ENCODE assay signal across 15 cellular contexts in genomic region chr6:135974416-135974815, GRCh38.
DNase-seq lines count a peak whose midpoint lies in the region; ATAC-seq and TF ChIP-seq lines count a peak whose summit lies in the region.
"Had no signal": no experiment of that assay in that cellular context is flagged by ENCODE, and none has a peak within 500 bp of the region (broad histone marks: within the 10 kb centered on the region; RNA-seq: fewer than 3 reads in every experiment).

No MANE protein-coding gene starts in this region.

- no peaks in the 10 kb centered on the region for H3K9me3 ChIP-seq in GM23248 (ENCODE audit: low read depth)
- no peaks in the 10 kb centered on the region for H3K9me3 ChIP-seq in osteoblast (ENCODE audit: low read depth, low read length)
- H3K9me3 ChIP-seq in mucosa of descending colon, result no peaks in the 10 kb centered on the region
- H3K9me3 ChIP-seq: BLaER1 treated with 17β-estradiol and CSF1 and Interleukin-3, amounts not matched to agents 10 nM and 100 nM had no signal

- H3K36me3 ChIP-seq in GM23248 (ENCODE audit: low read depth) (no peaks in the 10 kb centered on the region), osteoblast (ENCODE audit: insufficient read depth, low read length) (no peaks in the 10 kb centered on the region), mucosa of descending colon (ENCODE audit: low read depth) (no peaks in the 10 kb centered on the region)
- H3K36me3 ChIP-seq: BLaER1 treated with 17β-estradiol and CSF1 and Interleukin-3, amounts not matched to agents 10 nM and 100 nM had no signal

- H3K9me2 ChIP-seq in GM23248 (ENCODE audit: insufficient read depth), result no peaks in the 10 kb centered on the region

- H2AFZ ChIP-seq in GM23248 (no peak overlapping the region), osteoblast (ENCODE audit: low read length) (no peak overlapping the region)

- TF ChIP-seq CTCF in epithelial cell of esophagus (IDR thresholded peaks at IDR 0.05; ENCODE audit: insufficient read depth, low read depth, low read length, missing control alignments), result no peak
- TF ChIP-seq CTCF in osteoblast (IDR thresholded peaks at IDR 0.05; ENCODE audit: extremely low read depth, low read depth, low read length), result no peak
- TF ChIP-seq CTCF in mucosa of descending colon (IDR thresholded peaks at IDR 0.05), result no peak

- no peak overlapping the region for H3K4me3 ChIP-seq in GM23248
- H3K4me3 ChIP-seq in epithelial cell of esophagus (ENCODE audit: low read length), result no peak overlapping the region
- no peak overlapping the region for H3K4me3 ChIP-seq in osteoblast (ENCODE audit: insufficient read depth, low read length)
- H3K4me3 ChIP-seq in mucosa of descending colon, result no peak overlapping the region
- H3K4me3 ChIP-seq: BLaER1 treated with 17β-estradiol and CSF1 and Interleukin-3, amounts not matched to agents 10 nM and 100 nM; GM12878; GM23338 had no signal

- intact Hi-C loops in mucosa of descending colon (cut with DNase I, micrococcal nuclease), result no loop called here

- H3K79me2 ChIP-seq in GM23248 (ENCODE audit: insufficient read depth), result no peaks in the 10 kb centered on the region
- H3K79me2 ChIP-seq in osteoblast (ENCODE audit: insufficient read depth, low read length), result no peaks in the 10 kb centered on the region

- DNase-seq in NCI-H1105 treated with DMSO at 0.1 percent for 48 hours (lab: John Stamatoyannopoulos, UW), result peak; percentile 23
- DNase-seq in NCI-H1105 (lab: John Stamatoyannopoulos, UW), result no peak
- DNase-seq in GM23248, result peak; percentile 16
- DNase-seq in epithelial cell of esophagus (ENCODE audit: low read depth), result peak; percentile 10
- DNase-seq in osteoblast (ENCODE audit: insufficient read length, low spot score, missing footprints), result peak; percentile 3
- DNase-seq in mucosa of descending colon, result no peak
- DNase-seq in mucosa of gallbladder (ENCODE audit: low spot score), result no peak
- DNase-seq in hepatic stellate cell (ENCODE audit: low spot score), result no peak
- DNase-seq: 8988T; CD4-positive, CD25-positive, alpha-beta regulatory T cell; DMS79; H7 had no signal

- H4K20me1 ChIP-seq in GM23248 (ENCODE audit: insufficient read depth) (no peaks in the 10 kb centered on the region), osteoblast (ENCODE audit: insufficient read depth, low read length) (no peaks in the 10 kb centered on the region)
- H4K20me1 ChIP-seq: BLaER1 treated with 17β-estradiol and CSF1 and Interleukin-3, amounts not matched to agents 10 nM and 100 nM had no signal

- H3K4me1 ChIP-seq in GM23248 (ENCODE audit: insufficient read depth), result no peaks in the 10 kb centered on the region
- H3K4me1 ChIP-seq in osteoblast (ENCODE audit: insufficient read depth, low read length), result no peaks in the 10 kb centered on the region
- H3K4me1 ChIP-seq in mucosa of descending colon (ENCODE audit: low read depth), result no peaks in the 10 kb centered on the region

- no peak overlapping the region for H3K4me2 ChIP-seq in GM23248 (ENCODE audit: unreplicated experiment)
- H3K4me2 ChIP-seq in osteoblast (ENCODE audit: insufficient read depth, low read length), result no peak overlapping the region
- H3K4me2 ChIP-seq: GM23338 had no signal

- H3K27ac ChIP-seq in GM23248 (no peak overlapping the region), osteoblast (ENCODE audit: low read depth, low read length) (no peak overlapping the region)
- H3K27ac ChIP-seq: BLaER1 treated with 17β-estradiol and CSF1 and Interleukin-3, amounts not matched to agents 10 nM and 100 nM had no signal

- ATAC-seq in mucosa of descending colon, result no peak
- ATAC-seq: GM12878, GM23338 had no signal

- in situ Hi-C loops in GM23248 (cut with MboI), result no loop called here

- 32 to 33% methylated on average over 1 of the region's 1 CpG for WGBS in GM23248 (ENCODE audit: low coverage in 1 of 2, low lambda C conversion rate in 2 of 2, missing lambda C conversion rate in 2 of 2), 2 experiments

- H3K27me3 ChIP-seq in GM23248 (replicated peaks; ENCODE audit: insufficient read depth) (no peaks in the 10 kb centered on the region), osteoblast (ENCODE audit: insufficient read depth, low read length) (no peaks in the 10 kb centered on the region)
- H3K27me3 ChIP-seq: BLaER1 treated with 17β-estradiol and CSF1 and Interleukin-3, amounts not matched to agents 10 nM and 100 nM had no signal

- H3K9ac ChIP-seq in GM23248, result no peak overlapping the region
- H3K9ac ChIP-seq: BLaER1 treated with 17β-estradiol and CSF1 and Interleukin-3, amounts not matched to agents 10 nM and 100 nM had no signal

- no peaks in the 10 kb centered on the region for H3F3A ChIP-seq in GM23248 (ENCODE audit: insufficient read depth)

Comparison
In these comparisons a context has a peak if more than half of its experiments do, and no peak if none do; other contexts are left out.
1. DNase-seq: peak in NCI-H1105 treated with DMSO at 0.1 percent for 48 hours (single experiment), GM23248 (single experiment), epithelial cell of esophagus (single experiment) and osteoblast (single experiment); none in NCI-H1105 (single experiment), mucosa of descending colon (0 of 3), mucosa of gallbladder (single experiment) and hepatic stellate cell (single experiment).